ENCODE assay signal across 9 cellular contexts in genomic region chr10:110569120-110569519, GRCh38. TPM values are rescaled to one million over a fixed set of nuclear protein-coding genes. Genes with fewer than 3 reads are reported as not detected.
A peak's percentile ranks its signal among the peaks of the same experiment; 100 is the strongest.
DNase-seq lines count a peak whose midpoint lies in the region; ATAC-seq and TF ChIP-seq lines count a peak whose summit lies in the region.
"Had no signal": no experiment of that assay in that cellular context is flagged by ENCODE, and none has a peak within 500 bp of the region (broad histone marks: within the 10 kb centered on the region; RNA-seq: fewer than 3 reads in every experiment).

No MANE protein-coding gene starts in this region.

- TF ChIP-seq CTCF in brain (conservative IDR thresholded peaks at IDR 0.05): no peak

- no peaks in the 10 kb centered on the region for H3K27me3 ChIP-seq in CD4-positive, CD25-positive, alpha-beta regulatory T cell (ENCODE audit: control insufficient read depth, insufficient read depth, low read length)
- H3K27me3 ChIP-seq in muscle layer of duodenum (ENCODE audit: low read depth, low read length): no peaks in the 10 kb centered on the region

- H3K4me1 ChIP-seq in CD4-positive, CD25-positive, alpha-beta regulatory T cell (ENCODE audit: control insufficient read depth, insufficient read depth, low read length, poor library complexity, severe bottlenecking): peaks cover 59% of the 10 kb centered on the region
- peaks cover 5 to 38% of the 10 kb centered on the region in 2 donors for H3K4me1 ChIP-seq in muscle layer of duodenum (ENCODE audit: control insufficient read depth in 1 of 2, insufficient read depth in 2 of 2, low read length in 2 of 2)

- H3K27me3 Mint-ChIP-seq in CD4-positive, CD25-positive, alpha-beta regulatory T cell: peaks cover 14% of the 10 kb centered on the region
- H3K27me3 Mint-ChIP-seq in brain: peaks cover 12% of the 10 kb centered on the region

- H3K4me3 Mint-ChIP-seq in CD4-positive, CD25-positive, alpha-beta regulatory T cell: peak overlapping the region; percentile 93 to 100 (median 97)
- peak overlapping the region; percentile 96 to 98 (median 97) for H3K4me3 Mint-ChIP-seq in brain

- H3K4me1 Mint-ChIP-seq in CD4-positive, CD25-positive, alpha-beta regulatory T cell: peaks cover 28 to 58% (median 40%) of the 10 kb centered on the region in 4 donors
- peaks cover 70% of the 10 kb centered on the region for H3K4me1 Mint-ChIP-seq in brain

- DNase-seq in CD4-positive, CD25-positive, alpha-beta regulatory T cell: no peak
- no peak for DNase-seq in Jurkat, Clone E6-1 (ENCODE audit: low read depth, low spot score)
- DNase-seq in NCI-H446 treated with DMSO at 0.1 percent for 48 hours (lab: John Stamatoyannopoulos, UW) (no peak), hippocampal formation (lab: John Stamatoyannopoulos, UW) (no peak), NCI-H1417 treated with DMSO at 0.1 percent for 48 hours (lab: John Stamatoyannopoulos, UW) (no peak)
- DNase-seq: effector CD4-positive, alpha-beta T cell had no signal

- no peak overlapping the region for H3K27ac ChIP-seq in CD4-positive, CD25-positive, alpha-beta regulatory T cell (ENCODE audit: insufficient read depth, low read length, poor library complexity, severe bottlenecking)
- H3K27ac ChIP-seq in muscle layer of duodenum (ENCODE audit: low read length): no peak overlapping the region

- H3K27ac Mint-ChIP-seq in CD4-positive, CD25-positive, alpha-beta regulatory T cell: peak overlapping the region; percentile 62 to 99 (median 90)
- H3K27ac Mint-ChIP-seq in brain: peak overlapping the region; percentile 6 to 96 (median 79)

- ATAC-seq in CD4-positive, CD25-positive, alpha-beta regulatory T cell (ENCODE audit: low read depth in 2 of 2): no peak
- ATAC-seq in HG02884 (IDR thresholded peaks at IDR 0.05; ENCODE audit: unreplicated experiment): no peak

- no peaks in the 10 kb centered on the region for H3K9me3 ChIP-seq in CD4-positive, CD25-positive, alpha-beta regulatory T cell (ENCODE audit: control insufficient read depth in 2 of 2, low read length in 2 of 2)
- no peaks in the 10 kb centered on the region for H3K9me3 ChIP-seq in muscle layer of duodenum (ENCODE audit: control insufficient read depth in 1 of 2, low read length in 2 of 2)

- H3K36me3 ChIP-seq in CD4-positive, CD25-positive, alpha-beta regulatory T cell (ENCODE audit: control insufficient read depth, insufficient read depth, low read length): peaks cover 3% of the 10 kb centered on the region
- H3K36me3 ChIP-seq in muscle layer of duodenum (ENCODE audit: control insufficient read depth in 1 of 2, insufficient read depth in 2 of 2, low read length in 2 of 2): peaks cover 0 to 3% of the 10 kb centered on the region in 2 donors

- peak overlapping the region; percentile 84 for H3K4me3 ChIP-seq in CD4-positive, CD25-positive, alpha-beta regulatory T cell (ENCODE audit: low read depth, low read length)
- peak overlapping the region; percentile 80 for H3K4me3 ChIP-seq in Jurkat, Clone E6-1 (ENCODE audit: low read length)
- H3K4me3 ChIP-seq in muscle layer of duodenum (ENCODE audit: low read depth in 1 of 2, low read length in 2 of 2): peak overlapping the region; percentile 89 to 98

- H3K36me3 Mint-ChIP-seq in CD4-positive, CD25-positive, alpha-beta regulatory T cell: peaks cover 10% of the 10 kb centered on the region
- peaks cover 8% of the 10 kb centered on the region for H3K36me3 Mint-ChIP-seq in brain

- H3K9me3 Mint-ChIP-seq in CD4-positive, CD25-positive, alpha-beta regulatory T cell: no peaks in the 10 kb centered on the region
- no peaks in the 10 kb centered on the region for H3K9me3 Mint-ChIP-seq in brain

RNA-seq across cellular contexts. Expression of gene SMC3, which starts 1.6 kb away (rescaled TPM):
- 47.7 TPM for total RNA-seq in CD4-positive, CD25-positive, alpha-beta regulatory T cell
- 10 to 100 TPM; 61.1 to 68.9 (median 67.0) TPM for polyA plus RNA-seq in CD4-positive, CD25-positive, alpha-beta regulatory T cell
- 38.8 TPM for polyA plus RNA-seq in Jurkat, Clone E6-1 (2012; ENCODE audit: insufficient read depth, insufficient read length)
- polyA plus RNA-seq in brain (ENCODE audit: insufficient read depth, low read depth, low replicate concordance): 24.9 TPM
